2 cellular contexts compared by ENCODE assay signal in genomic region chr22:50161508-50162390, GRCh38.
TF ChIP-seq lines count a peak whose summit lies in the region.

No MANE protein-coding gene starts in this region.

TF ChIP-seq in WTC11, 78 proteins besides CTCF, POLR2A, EP300 and RAD21:
- no peak for TF ChIP-seq IRF2 (CRISPR knock-in tag; IDR thresholded peaks at IDR 0.05; ENCODE audit: borderline replicate concordance, low read depth)
- no peak for TF ChIP-seq OVOL2 (CRISPR knock-in tag; IDR thresholded peaks at IDR 0.05; ENCODE audit: borderline replicate concordance)
- TF ChIP-seq ZNF219 (CRISPR knock-in tag; IDR thresholded peaks at IDR 0.05; ENCODE audit: borderline replicate concordance) = no peak
- peak; percentile 44; the same call in 1 of the 2 replicates for TF ChIP-seq FOXP1 (CRISPR knock-in tag; IDR thresholded peaks at IDR 0.05; ENCODE audit: borderline replicate concordance)

TF ChIP-seq in HepG2, 621 proteins besides CTCF, POLR2A, EP300 and RAD21:
- no peak for TF ChIP-seq ZBTB2 (CRISPR knock-in tag; IDR thresholded peaks at IDR 0.05; ENCODE audit: low read depth)
- no peak for TF ChIP-seq MXD3 (CRISPR knock-in tag; IDR thresholded peaks at IDR 0.05)
- no peak for TF ChIP-seq KIAA2018 (CRISPR knock-in tag; IDR thresholded peaks at IDR 0.05; ENCODE audit: borderline replicate concordance)
- TF ChIP-seq PHB2 (IDR thresholded peaks at IDR 0.05; ENCODE audit: partially characterized antibody) = no peak
- no peak for TF ChIP-seq ZNF740 (CRISPR knock-in tag; IDR thresholded peaks at IDR 0.05)
- no peak for TF ChIP-seq ZNF160 (CRISPR knock-in tag; IDR thresholded peaks at IDR 0.05)
- TF ChIP-seq HMG20A (CRISPR knock-in tag; IDR thresholded peaks at IDR 0.05; ENCODE audit: borderline replicate concordance) = no peak
- TF ChIP-seq GMEB1 (CRISPR knock-in tag; IDR thresholded peaks at IDR 0.05; ENCODE audit: borderline replicate concordance) = no peak
TF ChIP-seq in HepG2: peak in this region for 0.
